In genomic region chr16:10383626-10384025, GRCh38 we compare ENCODE assay signal across 25 cellular contexts.
"Had no signal": no experiment of that assay in that cellular context is flagged by ENCODE, and none has a peak within 500 bp of the region (broad histone marks: within the 10 kb centered on the region; RNA-seq: fewer than 3 reads in every experiment).

No MANE protein-coding gene starts in this region.

- H3K4me3 ChIP-seq: esophagus squamous epithelium, gastrocnemius medialis, mucosa of descending colon, spleen, thoracic aorta, upper lobe of left lung had no signal

- H3K9me3 Mint-ChIP-seq: activated naive CD4-positive, alpha-beta T cell treated with anti-CD3 and anti-CD28 coated beads, Interleukin-2, amount 50 U/mL, for 24 hours; activated T-cell treated with anti-CD3 and anti-CD28 coated beads, Interleukin-2, amount 50 U/mL, for 4 hours; WTC11 had no signal

- H3K4me3 Mint-ChIP-seq: activated CD4-positive, alpha-beta T cell treated with anti-CD3 and anti-CD28 coated beads, Interleukin-2, amount 10 ng/mL, durations not matched to agents 7 days and 5 days; activated CD8-positive, alpha-beta T cell treated with anti-CD3 and anti-CD28 coated beads for 36 hours; activated naive CD4-positive, alpha-beta T cell treated with anti-CD3 and anti-CD28 coated beads, Interleukin-2, amount 50 U/mL, for 24 hours; activated T-cell treated with anti-CD3 and anti-CD28 coated beads, Interleukin-2, amount 50 U/mL, for 4 hours; endodermal cell; T-helper 17 cell; WTC11 had no signal

- H3K27me3 Mint-ChIP-seq: activated CD4-positive, alpha-beta T cell treated with anti-CD3 and anti-CD28 coated beads, Interleukin-2, amount 10 ng/mL, durations not matched to agents 7 days and 5 days; activated CD8-positive, alpha-beta T cell treated with anti-CD3 and anti-CD28 coated beads for 36 hours; activated naive CD4-positive, alpha-beta T cell treated with anti-CD3 and anti-CD28 coated beads, Interleukin-2, amount 50 U/mL, for 24 hours; T-helper 17 cell had no signal

- H3K27ac Mint-ChIP-seq: activated CD4-positive, alpha-beta T cell treated with anti-CD3 and anti-CD28 coated beads, Interleukin-2, amount 10 ng/mL, durations not matched to agents 7 days and 5 days; activated CD8-positive, alpha-beta T cell treated with anti-CD3 and anti-CD28 coated beads for 36 hours; activated T-helper 2 cell treated with anti-CD3 and anti-CD28 coated beads, Interferon-gamma antibody, Interleukin-2, Interleukin-4, amounts not matched to agents 10 μg/mL and 5 μg/mL and 100 μg/mL, durations not matched to agents 14 hours and 24 hours and 36 hours; brain; endodermal cell; T-helper 17 cell; WTC11 had no signal

- DNase-seq: activated CD4-positive, alpha-beta T cell treated with anti-CD3 and anti-CD28 coated beads for 1 hour; activated CD4-positive, alpha-beta T cell treated with anti-CD3 and anti-CD28 coated beads, Interleukin-2, amount 10 ng/mL, durations not matched to agents 7 days and 5 days; activated CD8-positive, alpha-beta T cell treated with anti-CD3 and anti-CD28 coated beads for 36 hours; activated T-cell treated with anti-CD3 and anti-CD28 coated beads, Interleukin-2, amount 50 U/mL, for 4 hours; aorta; endodermal cell; esophagus squamous epithelium; gastrocnemius medialis; glutamatergic neuron; islet precursor cell; left ventricle myocardium superior; mucosa of descending colon; nucleus accumbens; right cardiac atrium; spleen; stimulated activated CD4-positive, alpha-beta T cell treated with anti-CD3 and anti-CD28 coated beads, Interleukin-2, amount 100 ng/mL, for 48 hours; stimulated activated naive CD8-positive, alpha-beta T cell treated with anti-CD3 and anti-CD28 coated beads, Interleukin-15, Interleukin-2, amounts not matched to agents 100 U/mL and 50 U/mL, for 24 hours; T-helper 17 cell; T1000; upper lobe of left lung had no signal
